1 cellular context compared by ENCODE assay signal in the genomic region with DNA sequence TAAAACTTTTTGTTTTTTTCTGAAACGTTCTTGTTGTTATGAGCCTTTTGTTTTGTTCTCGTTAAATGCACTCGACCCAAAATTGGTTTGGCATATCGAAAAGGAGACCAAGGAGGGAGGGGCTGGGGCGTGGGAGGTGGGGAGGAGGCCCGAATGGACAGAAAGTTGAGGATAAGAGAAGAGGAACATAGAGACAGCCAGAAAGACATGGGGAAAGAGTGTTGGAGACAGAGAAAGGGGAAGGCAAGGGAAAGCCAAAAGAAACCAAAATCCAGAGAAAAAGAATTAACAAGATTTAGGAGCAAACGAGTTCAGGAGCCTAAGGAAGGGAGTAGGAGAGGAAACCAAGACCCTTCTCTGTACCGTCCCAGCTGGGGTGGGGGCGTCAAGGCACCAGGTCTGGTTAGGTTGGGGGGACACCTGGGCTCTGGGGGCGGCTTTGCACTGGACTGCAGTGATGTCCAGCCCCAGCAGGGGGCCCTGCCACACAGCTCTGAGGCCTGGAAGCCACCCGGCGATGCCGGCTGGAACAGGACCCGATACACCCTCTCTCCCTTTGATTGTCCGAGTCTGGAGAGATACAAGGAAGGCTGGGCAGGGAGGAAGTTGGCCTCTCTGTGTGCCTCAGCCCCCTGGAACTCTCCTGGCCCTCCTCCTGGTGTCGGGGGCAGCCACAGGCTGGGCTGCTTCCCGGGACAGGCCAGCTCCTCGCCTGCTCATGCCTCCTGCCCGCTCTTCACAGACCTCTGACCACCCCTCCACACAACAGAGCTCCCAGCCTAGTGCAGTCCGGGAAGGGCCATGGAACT.
TF ChIP-seq lines count a peak whose summit lies in the region.

No MANE protein-coding gene starts in this region.

TF ChIP-seq in K562, 482 proteins besides CTCF, POLR2A, EP300 and RAD21 (continued from another document):
- TF ChIP-seq, protein P1, sequence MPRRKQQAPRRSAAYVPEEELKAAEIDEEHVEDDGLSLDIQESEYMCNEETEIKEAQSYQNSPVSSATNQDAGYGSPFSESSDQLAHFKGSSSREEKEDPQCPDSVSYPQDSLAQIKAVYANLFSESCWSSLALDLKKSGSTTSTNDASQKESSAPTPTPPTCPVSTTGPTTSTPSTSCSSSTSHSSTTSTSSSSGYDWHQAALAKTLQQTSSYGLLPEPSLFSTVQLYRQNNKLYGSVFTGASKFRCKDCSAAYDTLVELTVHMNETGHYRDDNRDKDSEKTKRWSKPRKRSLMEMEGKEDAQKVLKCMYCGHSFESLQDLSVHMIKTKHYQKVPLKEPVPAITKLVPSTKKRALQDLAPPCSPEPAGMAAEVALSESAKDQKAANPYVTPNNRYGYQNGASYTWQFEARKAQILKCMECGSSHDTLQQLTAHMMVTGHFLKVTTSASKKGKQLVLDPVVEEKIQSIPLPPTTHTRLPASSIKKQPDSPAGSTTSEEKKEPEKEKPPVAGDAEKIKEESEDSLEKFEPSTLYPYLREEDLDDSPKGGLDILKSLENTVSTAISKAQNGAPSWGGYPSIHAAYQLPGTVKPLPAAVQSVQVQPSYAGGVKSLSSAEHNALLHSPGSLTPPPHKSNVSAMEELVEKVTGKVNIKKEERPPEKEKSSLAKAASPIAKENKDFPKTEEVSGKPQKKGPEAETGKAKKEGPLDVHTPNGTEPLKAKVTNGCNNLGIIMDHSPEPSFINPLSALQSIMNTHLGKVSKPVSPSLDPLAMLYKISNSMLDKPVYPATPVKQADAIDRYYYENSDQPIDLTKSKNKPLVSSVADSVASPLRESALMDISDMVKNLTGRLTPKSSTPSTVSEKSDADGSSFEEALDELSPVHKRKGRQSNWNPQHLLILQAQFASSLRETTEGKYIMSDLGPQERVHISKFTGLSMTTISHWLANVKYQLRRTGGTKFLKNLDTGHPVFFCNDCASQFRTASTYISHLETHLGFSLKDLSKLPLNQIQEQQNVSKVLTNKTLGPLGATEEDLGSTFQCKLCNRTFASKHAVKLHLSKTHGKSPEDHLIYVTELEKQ (CRISPR knock-in tag; IDR thresholded peaks at IDR 0.05), result no peak
- TF ChIP-seq ZBTB8A (IDR thresholded peaks at IDR 0.05; ENCODE audit: partially characterized antibody), result no peak
- TF ChIP-seq ZFP36 (IDR thresholded peaks at IDR 0.05; ENCODE audit: low read depth, low read length, partially characterized antibody), result no peak
- no peak for TF ChIP-seq REST (CRISPR knock-in tag; IDR thresholded peaks at IDR 0.05; ENCODE audit: low read depth)
- TF ChIP-seq NR2F6 (CRISPR knock-in tag; IDR thresholded peaks at IDR 0.05), result no peak
- TF ChIP-seq RB1 (IDR thresholded peaks at IDR 0.05; ENCODE audit: low read depth), result peak; percentile 55; the same call in 1 of the 2 replicates
- no peak for TF ChIP-seq SOX6 (IDR thresholded peaks at IDR 0.05)
- peak; percentile 66; the same call in 1 of the 2 replicates for TF ChIP-seq TFAP4 (CRISPR knock-in tag; IDR thresholded peaks at IDR 0.05; ENCODE audit: borderline replicate concordance)
- TF ChIP-seq FOXK1 (CRISPR knock-in tag; IDR thresholded peaks at IDR 0.05; ENCODE audit: borderline replicate concordance), result no peak
- TF ChIP-seq PHTF2 (CRISPR knock-in tag; IDR thresholded peaks at IDR 0.05), result no peak
